38 cellular contexts compared by ENCODE assay signal in the genomic region with DNA sequence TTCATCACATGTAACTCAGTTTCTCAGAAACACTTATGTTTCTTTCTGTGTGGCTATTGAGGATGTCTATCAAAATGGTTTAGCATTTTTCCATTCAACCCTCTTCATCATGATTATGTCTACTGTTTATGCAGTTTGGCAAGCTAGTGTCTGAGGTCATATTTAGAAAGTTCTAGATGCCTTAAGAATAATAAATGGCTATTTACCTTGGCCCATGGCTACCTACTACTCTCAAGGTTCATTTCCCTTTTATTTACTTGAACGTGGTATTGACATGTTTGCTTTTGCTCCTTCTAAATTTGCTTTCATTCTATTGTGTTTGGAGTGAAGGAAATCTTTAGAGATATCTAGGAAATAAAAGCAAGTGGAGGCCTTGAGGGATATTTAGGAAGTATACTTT.
"Had no signal": no experiment of that assay in that cellular context is flagged by ENCODE, and none has a peak within 500 bp of the region (broad histone marks: within the 10 kb centered on the region; RNA-seq: fewer than 3 reads in every experiment).

No MANE protein-coding gene starts in this region.

- H3K27ac ChIP-seq: brain microvascular endothelial cell, PC-9, RWPE1, VCaP had no signal

- H3K27ac Mint-ChIP-seq: activated B cell treated with CpG ODN at 0.5 μM for 24 hours; activated CD4-positive, alpha-beta memory T cell treated with anti-CD3 and anti-CD28 coated beads for 36 hours; activated naive CD4-positive, alpha-beta T cell treated with anti-CD3 and anti-CD28 coated beads for 36 hours; activated naive CD4-positive, alpha-beta T cell treated with anti-CD3 and anti-CD28 coated beads, Interleukin-2, amount 50 U/mL, for 72 hours; activated T-helper 1 cell treated with anti-CD3 and anti-CD28 coated beads, Interleukin-12 subunit alpha, Interleukin-12 subunit beta, Interleukin-2, Interleukin-4 antibody, amounts not matched to agents 30 ng/mL and 10 ng/mL and 1 ng/mL, durations not matched to agents 14 hours and 24 hours and 36 hours; T-cell; T-helper 17 cell had no signal

- H3K4me3 ChIP-seq: PC-9 had no signal

- ATAC-seq: activated naive CD4-positive, alpha-beta T cell treated with anti-CD3 and anti-CD28 coated beads, Interleukin-2, amount 50 U/mL, for 72 hours; activated T-cell treated with anti-CD3 and anti-CD28 coated beads, Interleukin-2, amount 50 U/mL, for 4 hours; Right ventricle myocardium inferior; SK-N-SH treated with all-trans-retinoic acid at 6 μM for 48 hours; T-cell; T-helper 17 cell had no signal

- FAIRE-seq: colon, RCC 7860 had no signal

- H3K9me3 Mint-ChIP-seq: activated B cell treated with CpG ODN at 0.5 μM for 24 hours; activated CD4-positive, alpha-beta memory T cell treated with anti-CD3 and anti-CD28 coated beads for 36 hours; activated naive CD4-positive, alpha-beta T cell treated with anti-CD3 and anti-CD28 coated beads for 36 hours; activated naive CD4-positive, alpha-beta T cell treated with anti-CD3 and anti-CD28 coated beads, Interleukin-2, amount 50 U/mL, for 72 hours; activated T-cell treated with anti-CD3 and anti-CD28 coated beads, Interleukin-2, amount 50 U/mL, for 4 hours; activated T-helper 1 cell treated with anti-CD3 and anti-CD28 coated beads, Interleukin-12 subunit alpha, Interleukin-12 subunit beta, Interleukin-2, Interleukin-4 antibody, amounts not matched to agents 30 ng/mL and 10 ng/mL and 1 ng/mL, durations not matched to agents 14 hours and 24 hours and 36 hours; T-cell had no signal

- H3K4me1 Mint-ChIP-seq: activated B cell treated with CpG ODN at 0.5 μM for 24 hours, T-cell, T-helper 17 cell had no signal

- H3K4me3 Mint-ChIP-seq: activated B cell treated with CpG ODN at 0.5 μM for 24 hours; activated CD4-positive, alpha-beta memory T cell treated with anti-CD3 and anti-CD28 coated beads for 36 hours; activated naive CD4-positive, alpha-beta T cell treated with anti-CD3 and anti-CD28 coated beads for 36 hours; activated T-cell treated with anti-CD3 and anti-CD28 coated beads, Interleukin-2, amount 50 U/mL, for 4 hours; activated T-helper 1 cell treated with anti-CD3 and anti-CD28 coated beads, Interleukin-12 subunit alpha, Interleukin-12 subunit beta, Interleukin-2, Interleukin-4 antibody, amounts not matched to agents 30 ng/mL and 10 ng/mL and 1 ng/mL, durations not matched to agents 14 hours and 24 hours and 36 hours; T-cell; T-helper 17 cell had no signal

- H3K36me3 Mint-ChIP-seq: activated CD4-positive, alpha-beta memory T cell treated with anti-CD3 and anti-CD28 coated beads for 36 hours; activated naive CD4-positive, alpha-beta T cell treated with anti-CD3 and anti-CD28 coated beads, Interleukin-2, amount 50 U/mL, for 72 hours; T-cell had no signal

- H3K36me3 ChIP-seq: brain microvascular endothelial cell had no signal

- H3K27me3 ChIP-seq: brain microvascular endothelial cell had no signal

- DNase-seq: activated B cell treated with CpG ODN at 0.5 μM for 24 hours; activated CD4-positive, alpha-beta memory T cell treated with anti-CD3 and anti-CD28 coated beads for 36 hours; activated CD4-positive, alpha-beta T cell treated with anti-CD3 and anti-CD28 coated beads for 4 hours; activated CD4-positive, alpha-beta T cell treated with anti-CD3 and anti-CD28 coated beads, Interleukin-2, amount 50 U/mL, for 1 hour; activated CD4-positive, CD25-positive, alpha-beta regulatory T cell treated with anti-CD3 and anti-CD28 coated beads, Interleukin-2, amount 50 U/mL, for 72 hours; activated CD8-positive, alpha-beta memory T cell treated with anti-CD3 and anti-CD28 coated beads, Interleukin-2, amount 50 U/mL, for 4 hours; activated gamma-delta T cell treated with Interleukin-2 at 50 U/mL for 16 hours; activated naive CD4-positive, alpha-beta T cell treated with anti-CD3 and anti-CD28 coated beads for 36 hours; activated T-cell treated with anti-CD3 and anti-CD28 coated beads for 4 hours; activated T-cell treated with anti-CD3 and anti-CD28 coated beads, Interleukin-2, amount 50 U/mL, for 4 hours; anterior cingulate cortex; brain microvascular endothelial cell; central memory CD4-positive, alpha-beta T cell; Kasumi-1; KG1; MM.1S; MV-4-11; NCI-H1092 treated with DMSO at 0.1 percent for 48 hours; NCI-H1417 treated with DMSO at 0.1 percent for 48 hours; NCI-H187 treated with DMSO at 0.1 percent for 48 hours; NCI-H2081; NCI-H2171 treated with DMSO at 0.1 percent for 48 hours; NCI-H2227 treated with DMSO at 0.1 percent for 48 hours; NCI-H510A treated with DMSO at 0.1 percent for 48 hours; NCI-H526 treated with DMSO at 0.1 percent for 48 hours; PC-9; SIG-M5; T-cell; T-helper 17 cell; T-helper 9 cell had no signal

- H3K27me3 Mint-ChIP-seq: activated CD4-positive, alpha-beta memory T cell treated with anti-CD3 and anti-CD28 coated beads for 36 hours; T-cell; T-helper 17 cell had no signal
